Comparison of ENCODE assay signal across 9 cellular contexts in genomic region chr6:90788781-90789180, GRCh38.
"Had no signal": no experiment of that assay in that cellular context is flagged by ENCODE, and none has a peak within 500 bp of the region (broad histone marks: within the 10 kb centered on the region; RNA-seq: fewer than 3 reads in every experiment).

No MANE protein-coding gene starts in this region.

- H3K9ac ChIP-seq: GM23248 had no signal

- FAIRE-seq: H54, HTR-8/SVneo had no signal

- H3K4me3 ChIP-seq: GM23248 had no signal

- DNase-seq: GM23248, GOT3, H9, HCEC 1CT, HFFc6, KBM-7 had no signal

- H3K36me3 Mint-ChIP-seq: IgD-negative memory B cell had no signal

- H3K9me3 Mint-ChIP-seq: H9, HFFc6, IgD-negative memory B cell had no signal

- H3K27ac Mint-ChIP-seq: H9, HFFc6, IgD-negative memory B cell had no signal

- H3K4me1 Mint-ChIP-seq: IgD-negative memory B cell had no signal

- H3K4me3 Mint-ChIP-seq: H9, HFFc6, IgD-negative memory B cell had no signal
